26 cellular contexts compared by ENCODE assay signal in genomic region chr17:4086041-4086483, GRCh38. TPM values are rescaled to one million over a fixed set of nuclear protein-coding genes. Genes with fewer than 3 reads are reported as not detected.
DNase-seq lines count a peak whose midpoint lies in the region; ATAC-seq and TF ChIP-seq lines count a peak whose summit lies in the region.
"Had no signal": no experiment of that assay in that cellular context is flagged by ENCODE, and none has a peak within 500 bp of the region (broad histone marks: within the 10 kb centered on the region; RNA-seq: fewer than 3 reads in every experiment).

No MANE protein-coding gene starts in this region.

- H4K8ac ChIP-seq in trophoblast cell (ENCODE audit: low read depth, low read length): no peak overlapping the region

- no peak overlapping the region for H4K91ac ChIP-seq in trophoblast cell (ENCODE audit: low read depth, low read length)

- no CpG with 5 or more reads among the region's 9 CpGs for WGBS in trophoblast cell (ENCODE audit: extremely low coverage, insufficient coverage, insufficient read length)

- H3K4me1 ChIP-seq in CD8-positive, alpha-beta memory T cell (ENCODE audit: insufficient read depth, low read length): no peaks in the 10 kb centered on the region
- H3K4me1 ChIP-seq in OCI-LY3 (ENCODE audit: low read length) (peaks cover 12% of the 10 kb centered on the region), trophoblast cell (ENCODE audit: control insufficient read depth in 1 of 2, insufficient read depth in 2 of 2, low read length in 2 of 2) (peaks cover 0 to 2% of the 10 kb centered on the region in 2 experiments)
- H3K4me1 ChIP-seq: A549, BE2C, body of pancreas, Caco-2, sigmoid colon had no signal

- no peaks in the 10 kb centered on the region for H3K9me3 Mint-ChIP-seq in activated CD8-positive, alpha-beta T cell treated with anti-CD3 and anti-CD28 coated beads for 36 hours
- no peaks in the 10 kb centered on the region for H3K9me3 Mint-ChIP-seq in activated CD8-positive, alpha-beta T cell treated with anti-CD3 and anti-CD28 coated beads, Interleukin-2, amount 10 ng/mL, durations not matched to agents 7 days and 5 days (ENCODE audit: insufficient read depth)
- H3K9me3 Mint-ChIP-seq in CD8-positive, alpha-beta memory T cell: no peaks in the 10 kb centered on the region
- H3K9me3 Mint-ChIP-seq: GM23338 had no signal

- in situ Hi-C loops in brain microvascular endothelial cell (cut with HindIII; ENCODE audit: low pct_ligation_motif_present, low sequenced_read_pairs): no loop called here

- no peaks in the 10 kb centered on the region for H3K27me3 Mint-ChIP-seq in activated CD8-positive, alpha-beta T cell treated with anti-CD3 and anti-CD28 coated beads for 36 hours
- no peaks in the 10 kb centered on the region for H3K27me3 Mint-ChIP-seq in activated CD8-positive, alpha-beta T cell treated with anti-CD3 and anti-CD28 coated beads, Interleukin-2, amount 10 ng/mL, durations not matched to agents 7 days and 5 days (ENCODE audit: low read depth)
- no peaks in the 10 kb centered on the region for H3K27me3 Mint-ChIP-seq in CD8-positive, alpha-beta memory T cell
- H3K27me3 Mint-ChIP-seq: progenitor cell of endocrine pancreas had no signal

- no peak overlapping the region for H3K23ac ChIP-seq in trophoblast cell (ENCODE audit: low read length)

- H2BK12ac ChIP-seq in trophoblast cell (ENCODE audit: low read length): no peak overlapping the region

- no peak overlapping the region for H3K4me3 Mint-ChIP-seq in activated CD8-positive, alpha-beta T cell treated with anti-CD3 and anti-CD28 coated beads for 36 hours
- no peak overlapping the region for H3K4me3 Mint-ChIP-seq in activated CD8-positive, alpha-beta T cell treated with anti-CD3 and anti-CD28 coated beads, Interleukin-2, amount 10 ng/mL, durations not matched to agents 7 days and 5 days
- no peak overlapping the region for H3K4me3 Mint-ChIP-seq in CD8-positive, alpha-beta memory T cell
- H3K4me3 Mint-ChIP-seq: GM23338 had no signal

- CTCF ChIA-PET in activated CD8-positive, alpha-beta T cell treated with anti-CD3 and anti-CD28 coated beads for 36 hours (lab: Charles Lee): interaction anchor here (0.9 kb wide), 1 partner anchor 172 kb away, joined by 3 read pairs; no protein-coding TSS in a partner anchor
- CTCF ChIA-PET in activated CD8-positive, alpha-beta T cell treated with anti-CD3 and anti-CD28 coated beads, Interleukin-2, amount 10 ng/mL, durations not matched to agents 7 days and 5 days (lab: Charles Lee): no interaction called here
- CTCF ChIA-PET in CD8-positive, alpha-beta memory T cell (lab: Charles Lee): interaction anchor here (1.5 kb wide), 1 partner anchor 11 kb away, joined by 5 read pairs; no protein-coding TSS in a partner anchor

- H3K36me3 Mint-ChIP-seq in activated CD8-positive, alpha-beta T cell treated with anti-CD3 and anti-CD28 coated beads for 36 hours (ENCODE audit: low read depth): peaks cover 31% of the 10 kb centered on the region
- H3K36me3 Mint-ChIP-seq in activated CD8-positive, alpha-beta T cell treated with anti-CD3 and anti-CD28 coated beads, Interleukin-2, amount 10 ng/mL, durations not matched to agents 7 days and 5 days (ENCODE audit: low read depth): peaks cover 58% of the 10 kb centered on the region
- H3K36me3 Mint-ChIP-seq in CD8-positive, alpha-beta memory T cell: peaks cover 28 to 89% (median 29%) of the 10 kb centered on the region in 3 donors

- no peak overlapping the region for H3K4me3 ChIP-seq in CD8-positive, alpha-beta memory T cell (ENCODE audit: low read length)
- H3K4me3 ChIP-seq in OCI-LY3 (ENCODE audit: low read length): no peak overlapping the region
- no peak overlapping the region for H3K4me3 ChIP-seq in trophoblast cell (ENCODE audit: low read depth, low read length)
- no peak overlapping the region for H3K4me3 ChIP-seq in brain microvascular endothelial cell (ENCODE audit: low read depth, low read length)
- H3K4me3 ChIP-seq: A549, body of pancreas, GM23338, lung, MG63, sigmoid colon had no signal

- H3K4me2 ChIP-seq in OCI-LY3 (ENCODE audit: low read length): peak overlapping the region; percentile 40
- H3K4me2 ChIP-seq in trophoblast cell (ENCODE audit: low read length): no peak overlapping the region
- H3K4me2 ChIP-seq: A549, GM23338 had no signal

- H3K9me3 ChIP-seq in CD8-positive, alpha-beta memory T cell (ENCODE audit: low read length): no peaks in the 10 kb centered on the region
- H3K9me3 ChIP-seq in OCI-LY3 (ENCODE audit: insufficient read depth, low read length) (no peaks in the 10 kb centered on the region), trophoblast cell (ENCODE audit: insufficient read depth, low read depth, low read length) (no peaks in the 10 kb centered on the region)
- H3K9me3 ChIP-seq: A549, BE2C, body of pancreas, Caco-2, MG63, sigmoid colon had no signal

- POLR2A ChIA-PET in activated CD8-positive, alpha-beta T cell treated with anti-CD3 and anti-CD28 coated beads for 36 hours (lab: Charles Lee): interaction anchor here (0.7 kb wide), 1 partner anchor 16 kb away, joined by 3 read pairs; no protein-coding TSS in a partner anchor
- POLR2A ChIA-PET in activated CD8-positive, alpha-beta T cell treated with anti-CD3 and anti-CD28 coated beads, Interleukin-2, amount 10 ng/mL, durations not matched to agents 7 days and 5 days (lab: Charles Lee): no interaction called here
- POLR2A ChIA-PET in CD8-positive, alpha-beta memory T cell (lab: Charles Lee): no interaction called here

- no peak overlapping the region for H2AK5ac ChIP-seq in trophoblast cell (ENCODE audit: low read length)

- H2AFZ ChIP-seq in OCI-LY3 (ENCODE audit: low read depth, low read length) (no peak overlapping the region), trophoblast cell (ENCODE audit: insufficient read depth, low read length, poor library complexity) (no peak overlapping the region)
- H2AFZ ChIP-seq: GM23338 had no signal

- H3K27me3 ChIP-seq in CD8-positive, alpha-beta memory T cell (ENCODE audit: insufficient read depth, low read length, poor library complexity, severe bottlenecking): no peaks in the 10 kb centered on the region
- H3K27me3 ChIP-seq in OCI-LY3 (ENCODE audit: low read depth, low read length) (no peaks in the 10 kb centered on the region), trophoblast cell (ENCODE audit: insufficient read depth, low read length) (no peaks in the 10 kb centered on the region), brain microvascular endothelial cell (replicated peaks) (no peaks in the 10 kb centered on the region)
- H3K27me3 ChIP-seq: BE2C, body of pancreas, MG63, sigmoid colon had no signal

- H2BK5ac ChIP-seq in trophoblast cell (ENCODE audit: low read depth, low read length, poor library complexity): no peak overlapping the region

- no peak overlapping the region for H3K14ac ChIP-seq in trophoblast cell (ENCODE audit: low read length)

- H3K4ac ChIP-seq in trophoblast cell (ENCODE audit: low read depth, low read length): no peak overlapping the region

- peaks cover 61% of the 10 kb centered on the region for H3K36me3 ChIP-seq in CD8-positive, alpha-beta memory T cell (ENCODE audit: insufficient read depth, low read length)
- H3K36me3 ChIP-seq in OCI-LY3 (replicated peaks; ENCODE audit: low read depth, low read length) (peaks cover 15% of the 10 kb centered on the region), trophoblast cell (ENCODE audit: control insufficient read depth in 1 of 2, insufficient read depth in 2 of 2, low read length in 2 of 2) (peaks cover 30 to 56% of the 10 kb centered on the region in 2 experiments), brain microvascular endothelial cell (replicated peaks) (peaks cover 64% of the 10 kb centered on the region)
- H3K36me3 ChIP-seq: BE2C had no signal

- no peak overlapping the region for H3K18ac ChIP-seq in trophoblast cell (ENCODE audit: low read length)

- no peaks in the 10 kb centered on the region for H4K20me1 ChIP-seq in OCI-LY3 (ENCODE audit: insufficient read depth, low read length)

- no peak for ATAC-seq in activated CD8-positive, alpha-beta T cell treated with anti-CD3 and anti-CD28 coated beads for 36 hours
- no peak for ATAC-seq in activated CD8-positive, alpha-beta T cell treated with anti-CD3 and anti-CD28 coated beads, Interleukin-2, amount 10 ng/mL, durations not matched to agents 7 days and 5 days
- ATAC-seq in GM21367 (IDR thresholded peaks at IDR 0.05; ENCODE audit: unreplicated experiment): no peak
- ATAC-seq: A549, body of pancreas, GM23338 had no signal

- H3K4me1 Mint-ChIP-seq in activated CD8-positive, alpha-beta T cell treated with anti-CD3 and anti-CD28 coated beads for 36 hours (ENCODE audit: low read depth): peaks cover 8% of the 10 kb centered on the region
- H3K4me1 Mint-ChIP-seq in activated CD8-positive, alpha-beta T cell treated with anti-CD3 and anti-CD28 coated beads, Interleukin-2, amount 10 ng/mL, durations not matched to agents 7 days and 5 days (ENCODE audit: low read depth): peaks cover 2% of the 10 kb centered on the region
- peaks cover 3 to 9% (median 9%) of the 10 kb centered on the region in 3 donors for H3K4me1 Mint-ChIP-seq in CD8-positive, alpha-beta memory T cell
- H3K4me1 Mint-ChIP-seq: GM23338 had no signal

- DNase-seq in activated CD8-positive, alpha-beta T cell treated with anti-CD3 and anti-CD28 coated beads for 36 hours: no peak
- DNase-seq in activated CD8-positive, alpha-beta T cell treated with anti-CD3 and anti-CD28 coated beads, Interleukin-2, amount 10 ng/mL, durations not matched to agents 7 days and 5 days: no peak
- no peak for DNase-seq in CD8-positive, alpha-beta memory T cell
- DNase-seq in putamen (ENCODE audit: low spot score) (peak; percentile 47), trophoblast cell (no peak), brain microvascular endothelial cell (no peak)
- DNase-seq: activated T-cell treated with anti-CD3 and anti-CD28 coated beads for 4 hours, BE2C, body of pancreas, Caco-2, erythroblast, KBM-7, MG63, NCI-H2029 treated with DMSO at 0.1 percent for 48 hours, NCI-H345, NCI-H774, RPMI8226, sigmoid colon, substantia nigra, T-helper 2 cell had no signal

- no peak for TF ChIP-seq CTCF in activated CD8-positive, alpha-beta T cell treated with anti-CD3 and anti-CD28 coated beads for 36 hours (IDR thresholded peaks at IDR 0.05)
- TF ChIP-seq CTCF in OCI-LY3 (IDR thresholded peaks at IDR 0.05; ENCODE audit: low read depth, low read length): no peak
- no peak for TF ChIP-seq CTCF in brain microvascular endothelial cell (IDR thresholded peaks at IDR 0.05; ENCODE audit: low read depth, low read length, missing control alignments)

- H4K12ac ChIP-seq in trophoblast cell (ENCODE audit: low read depth, low read length): no peak overlapping the region

- intact Hi-C loops in activated CD8-positive, alpha-beta T cell treated with anti-CD3 and anti-CD28 coated beads for 36 hours (cut with micrococcal nuclease): no loop called here

- H3K27ac ChIP-seq in CD8-positive, alpha-beta memory T cell (ENCODE audit: low read depth, low read length): no peak overlapping the region
- no peak overlapping the region for H3K27ac ChIP-seq in OCI-LY3 (ENCODE audit: low read length)
- no peak overlapping the region for H3K27ac ChIP-seq in trophoblast cell (ENCODE audit: low read depth, low read length)
- no peak overlapping the region for H3K27ac ChIP-seq in brain microvascular endothelial cell
- H3K27ac ChIP-seq: A549, body of pancreas, sigmoid colon had no signal

- no peaks in the 10 kb centered on the region for H3K79me1 ChIP-seq in trophoblast cell (ENCODE audit: low read length)

- H3K9ac ChIP-seq in OCI-LY3 (ENCODE audit: low read length) (no peak overlapping the region), trophoblast cell (ENCODE audit: low read length) (no peak overlapping the region)

- peak overlapping the region; percentile 68 for H3K27ac Mint-ChIP-seq in activated CD8-positive, alpha-beta T cell treated with anti-CD3 and anti-CD28 coated beads for 36 hours
- no peak overlapping the region for H3K27ac Mint-ChIP-seq in activated CD8-positive, alpha-beta T cell treated with anti-CD3 and anti-CD28 coated beads, Interleukin-2, amount 10 ng/mL, durations not matched to agents 7 days and 5 days
- H3K27ac Mint-ChIP-seq in CD8-positive, alpha-beta memory T cell: peak overlapping the region in 6 of 8 donors; percentile 57 to 97 (median 92)
- H3K27ac Mint-ChIP-seq: GM23338, progenitor cell of endocrine pancreas had no signal

- H3K79me2 ChIP-seq in OCI-LY3 (ENCODE audit: low read length) (no peaks in the 10 kb centered on the region), trophoblast cell (ENCODE audit: control insufficient read depth, insufficient read depth, low read length, poor library complexity) (no peaks in the 10 kb centered on the region)

- no peak overlapping the region for H2BK120ac ChIP-seq in trophoblast cell (ENCODE audit: insufficient read depth, low read length, poor library complexity)

RNA-seq across cellular contexts. Expression of gene ZZEF1, which starts 56.8 kb away (rescaled TPM):
- 10 to 100 TPM; 28.1 to 30.6 TPM for total RNA-seq in activated CD8-positive, alpha-beta T cell treated with anti-CD3 and anti-CD28 coated beads for 36 hours
- 10 to 100 TPM; 54.1 to 55.3 TPM for total RNA-seq in activated CD8-positive, alpha-beta T cell treated with anti-CD3 and anti-CD28 coated beads, Interleukin-2, amount 10 ng/mL, durations not matched to agents 7 days and 5 days
- 10 to 100 TPM; 39.6 to 41.2 TPM for total RNA-seq in CD8-positive, alpha-beta memory T cell
- polyA plus RNA-seq in CD8-positive, alpha-beta memory T cell: 8.2 TPM
- polyA plus RNA-seq in trophoblast cell (2013): 19.6 and 20.6 TPM in 2 replicates

RNA-seq across cellular contexts. Expression of gene CYB5D2, which starts 56.9 kb away (rescaled TPM):
- 1 to 10 TPM; 7.1 to 8.1 TPM for total RNA-seq in activated CD8-positive, alpha-beta T cell treated with anti-CD3 and anti-CD28 coated beads for 36 hours
- total RNA-seq in activated CD8-positive, alpha-beta T cell treated with anti-CD3 and anti-CD28 coated beads, Interleukin-2, amount 10 ng/mL, durations not matched to agents 7 days and 5 days: 1 to 10 TPM; 4.6 to 5.8 TPM
- 10 to 100 TPM; 12.6 to 14.2 TPM for total RNA-seq in CD8-positive, alpha-beta memory T cell
- 12.9 TPM for polyA plus RNA-seq in CD8-positive, alpha-beta memory T cell
- 7.4 and 8.1 TPM in 2 replicates for polyA plus RNA-seq in trophoblast cell (2013)
